Comparison of ENCODE assay signal across 35 cellular contexts in genomic region chr17:11303773-11304394, GRCh38.
"Had no signal": no experiment of that assay in that cellular context is flagged by ENCODE, and none has a peak within 500 bp of the region (broad histone marks: within the 10 kb centered on the region; RNA-seq: fewer than 3 reads in every experiment).

No MANE protein-coding gene starts in this region.

- H3K9me3 ChIP-seq: MG63 had no signal

- H3K36me3 ChIP-seq: MG63 had no signal

- H3K27ac ChIP-seq: KMS-11 had no signal

- DNase-seq: Karpas-422, Kasumi-1, KG1, MG63, MM.1S, MV-4-11, NCI-H1048, NCI-H1092, NCI-H1092 treated with DMSO at 0.1 percent for 48 hours, NCI-H1105, NCI-H1105 treated with DMSO at 0.1 percent for 48 hours, NCI-H1417, NCI-H1417 treated with DMSO at 0.1 percent for 48 hours, NCI-H1436, NCI-H1436 treated with DMSO at 0.1 percent for 48 hours, NCI-H146, NCI-H1694, NCI-H1694 treated with DMSO at 0.1 percent for 48 hours, NCI-H187, NCI-H187 treated with DMSO at 0.1 percent for 48 hours, NCI-H1930, NCI-H2029, NCI-H2029 treated with DMSO at 0.1 percent for 48 hours, NCI-H2081, NCI-H2081 treated with DMSO at 0.1 percent for 48 hours, NCI-H2107, NCI-H2171, NCI-H2171 treated with DMSO at 0.1 percent for 48 hours, NCI-H2227 treated with DMSO at 0.1 percent for 48 hours, NCI-H226, NCI-H345, NCI-H446, NCI-H446 treated with DMSO at 0.1 percent for 48 hours, NCI-H510A had no signal

- H3K27me3 ChIP-seq: MG63 had no signal

- H3K4me3 ChIP-seq: MG63 had no signal
